In genomic region chr19:36526581-36526980, GRCh38 we compare ENCODE assay signal across 2 cellular contexts.
TF ChIP-seq lines count a peak whose summit lies in the region.

No MANE protein-coding gene starts in this region.

TF ChIP-seq in H1, 55 proteins besides CTCF, POLR2A, EP300 and RAD21:
- TF ChIP-seq FOSL1 (IDR thresholded peaks at IDR 0.05; ENCODE audit: insufficient read depth, low read depth, low read length) (no peak), ASH2L (IDR thresholded peaks at IDR 0.05; ENCODE audit: low read length) (no peak), HDAC6 (IDR thresholded peaks at IDR 0.05; ENCODE audit: low read depth, low read length) (no peak), SAP30 (IDR thresholded peaks at IDR 0.05; ENCODE audit: insufficient read depth, insufficient replicate concordance, low read length) (no peak), RBBP5 (IDR thresholded peaks at IDR 0.05; ENCODE audit: borderline replicate concordance, low read depth, low read length) (no peak), RFX5 (IDR thresholded peaks at IDR 0.05; ENCODE audit: borderline replicate concordance, low read depth, low read length) (no peak), SP1 (IDR thresholded peaks at IDR 0.05; ENCODE audit: low read depth, low read length) (no peak), CTBP2 (IDR thresholded peaks at IDR 0.05; ENCODE audit: borderline replicate concordance, insufficient read depth, insufficient read length, low read length) (no peak), BACH1 (IDR thresholded peaks at IDR 0.05; ENCODE audit: low read length) (no peak), TCF12 (IDR thresholded peaks at IDR 0.05; ENCODE audit: low read depth, low read length) (no peak), BRCA1 (IDR thresholded peaks at IDR 0.05; ENCODE audit: low read depth, low read length) (no peak)
- TF ChIP-seq, protein P1, sequence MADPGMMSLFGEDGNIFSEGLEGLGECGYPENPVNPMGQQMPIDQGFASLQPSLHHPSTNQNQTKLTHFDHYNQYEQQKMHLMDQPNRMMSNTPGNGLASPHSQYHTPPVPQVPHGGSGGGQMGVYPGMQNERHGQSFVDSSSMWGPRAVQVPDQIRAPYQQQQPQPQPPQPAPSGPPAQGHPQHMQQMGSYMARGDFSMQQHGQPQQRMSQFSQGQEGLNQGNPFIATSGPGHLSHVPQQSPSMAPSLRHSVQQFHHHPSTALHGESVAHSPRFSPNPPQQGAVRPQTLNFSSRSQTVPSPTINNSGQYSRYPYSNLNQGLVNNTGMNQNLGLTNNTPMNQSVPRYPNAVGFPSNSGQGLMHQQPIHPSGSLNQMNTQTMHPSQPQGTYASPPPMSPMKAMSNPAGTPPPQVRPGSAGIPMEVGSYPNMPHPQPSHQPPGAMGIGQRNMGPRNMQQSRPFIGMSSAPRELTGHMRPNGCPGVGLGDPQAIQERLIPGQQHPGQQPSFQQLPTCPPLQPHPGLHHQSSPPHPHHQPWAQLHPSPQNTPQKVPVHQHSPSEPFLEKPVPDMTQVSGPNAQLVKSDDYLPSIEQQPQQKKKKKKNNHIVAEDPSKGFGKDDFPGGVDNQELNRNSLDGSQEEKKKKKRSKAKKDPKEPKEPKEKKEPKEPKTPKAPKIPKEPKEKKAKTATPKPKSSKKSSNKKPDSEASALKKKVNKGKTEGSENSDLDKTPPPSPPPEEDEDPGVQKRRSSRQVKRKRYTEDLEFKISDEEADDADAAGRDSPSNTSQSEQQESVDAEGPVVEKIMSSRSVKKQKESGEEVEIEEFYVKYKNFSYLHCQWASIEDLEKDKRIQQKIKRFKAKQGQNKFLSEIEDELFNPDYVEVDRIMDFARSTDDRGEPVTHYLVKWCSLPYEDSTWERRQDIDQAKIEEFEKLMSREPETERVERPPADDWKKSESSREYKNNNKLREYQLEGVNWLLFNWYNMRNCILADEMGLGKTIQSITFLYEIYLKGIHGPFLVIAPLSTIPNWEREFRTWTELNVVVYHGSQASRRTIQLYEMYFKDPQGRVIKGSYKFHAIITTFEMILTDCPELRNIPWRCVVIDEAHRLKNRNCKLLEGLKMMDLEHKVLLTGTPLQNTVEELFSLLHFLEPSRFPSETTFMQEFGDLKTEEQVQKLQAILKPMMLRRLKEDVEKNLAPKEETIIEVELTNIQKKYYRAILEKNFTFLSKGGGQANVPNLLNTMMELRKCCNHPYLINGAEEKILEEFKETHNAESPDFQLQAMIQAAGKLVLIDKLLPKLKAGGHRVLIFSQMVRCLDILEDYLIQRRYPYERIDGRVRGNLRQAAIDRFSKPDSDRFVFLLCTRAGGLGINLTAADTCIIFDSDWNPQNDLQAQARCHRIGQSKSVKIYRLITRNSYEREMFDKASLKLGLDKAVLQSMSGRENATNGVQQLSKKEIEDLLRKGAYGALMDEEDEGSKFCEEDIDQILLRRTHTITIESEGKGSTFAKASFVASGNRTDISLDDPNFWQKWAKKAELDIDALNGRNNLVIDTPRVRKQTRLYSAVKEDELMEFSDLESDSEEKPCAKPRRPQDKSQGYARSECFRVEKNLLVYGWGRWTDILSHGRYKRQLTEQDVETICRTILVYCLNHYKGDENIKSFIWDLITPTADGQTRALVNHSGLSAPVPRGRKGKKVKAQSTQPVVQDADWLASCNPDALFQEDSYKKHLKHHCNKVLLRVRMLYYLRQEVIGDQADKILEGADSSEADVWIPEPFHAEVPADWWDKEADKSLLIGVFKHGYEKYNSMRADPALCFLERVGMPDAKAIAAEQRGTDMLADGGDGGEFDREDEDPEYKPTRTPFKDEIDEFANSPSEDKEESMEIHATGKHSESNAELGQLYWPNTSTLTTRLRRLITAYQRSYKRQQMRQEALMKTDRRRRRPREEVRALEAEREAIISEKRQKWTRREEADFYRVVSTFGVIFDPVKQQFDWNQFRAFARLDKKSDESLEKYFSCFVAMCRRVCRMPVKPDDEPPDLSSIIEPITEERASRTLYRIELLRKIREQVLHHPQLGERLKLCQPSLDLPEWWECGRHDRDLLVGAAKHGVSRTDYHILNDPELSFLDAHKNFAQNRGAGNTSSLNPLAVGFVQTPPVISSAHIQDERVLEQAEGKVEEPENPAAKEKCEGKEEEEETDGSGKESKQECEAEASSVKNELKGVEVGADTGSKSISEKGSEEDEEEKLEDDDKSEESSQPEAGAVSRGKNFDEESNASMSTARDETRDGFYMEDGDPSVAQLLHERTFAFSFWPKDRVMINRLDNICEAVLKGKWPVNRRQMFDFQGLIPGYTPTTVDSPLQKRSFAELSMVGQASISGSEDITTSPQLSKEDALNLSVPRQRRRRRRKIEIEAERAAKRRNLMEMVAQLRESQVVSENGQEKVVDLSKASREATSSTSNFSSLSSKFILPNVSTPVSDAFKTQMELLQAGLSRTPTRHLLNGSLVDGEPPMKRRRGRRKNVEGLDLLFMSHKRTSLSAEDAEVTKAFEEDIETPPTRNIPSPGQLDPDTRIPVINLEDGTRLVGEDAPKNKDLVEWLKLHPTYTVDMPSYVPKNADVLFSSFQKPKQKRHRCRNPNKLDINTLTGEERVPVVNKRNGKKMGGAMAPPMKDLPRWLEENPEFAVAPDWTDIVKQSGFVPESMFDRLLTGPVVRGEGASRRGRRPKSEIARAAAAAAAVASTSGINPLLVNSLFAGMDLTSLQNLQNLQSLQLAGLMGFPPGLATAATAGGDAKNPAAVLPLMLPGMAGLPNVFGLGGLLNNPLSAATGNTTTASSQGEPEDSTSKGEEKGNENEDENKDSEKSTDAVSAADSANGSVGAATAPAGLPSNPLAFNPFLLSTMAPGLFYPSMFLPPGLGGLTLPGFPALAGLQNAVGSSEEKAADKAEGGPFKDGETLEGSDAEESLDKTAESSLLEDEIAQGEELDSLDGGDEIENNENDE (IDR thresholded peaks at IDR 0.05; ENCODE audit: insufficient replicate concordance, low read length) = no peak
- TF ChIP-seq, protein P2, sequence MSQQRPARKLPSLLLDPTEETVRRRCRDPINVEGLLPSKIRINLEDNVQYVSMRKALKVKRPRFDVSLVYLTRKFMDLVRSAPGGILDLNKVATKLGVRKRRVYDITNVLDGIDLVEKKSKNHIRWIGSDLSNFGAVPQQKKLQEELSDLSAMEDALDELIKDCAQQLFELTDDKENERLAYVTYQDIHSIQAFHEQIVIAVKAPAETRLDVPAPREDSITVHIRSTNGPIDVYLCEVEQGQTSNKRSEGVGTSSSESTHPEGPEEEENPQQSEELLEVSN (IDR thresholded peaks at IDR 0.05) = no peak

TF ChIP-seq in neural cell, 6 proteins besides CTCF, POLR2A, EP300 and RAD21:
- TF ChIP-seq EZH2 (IDR thresholded peaks at IDR 0.05; ENCODE audit: borderline replicate concordance, insufficient read depth, low read length, poor library complexity, severe bottlenecking) = no peak
- no peak for TF ChIP-seq REST (IDR thresholded peaks at IDR 0.05; ENCODE audit: borderline replicate concordance)
- TF ChIP-seq SMC3 (conservative IDR thresholded peaks at IDR 0.05; ENCODE audit: poor library complexity) = no peak
- no peak for TF ChIP-seq MXI1 (conservative IDR thresholded peaks at IDR 0.05; ENCODE audit: poor library complexity, severe bottlenecking)
- TF ChIP-seq TAF1 (IDR thresholded peaks at IDR 0.05; ENCODE audit: low read depth) = no peak
- no peak for TF ChIP-seq POLR2AphosphoS5 (IDR thresholded peaks at IDR 0.05)
